24 cellular contexts compared by ENCODE assay signal in the genomic region with DNA sequence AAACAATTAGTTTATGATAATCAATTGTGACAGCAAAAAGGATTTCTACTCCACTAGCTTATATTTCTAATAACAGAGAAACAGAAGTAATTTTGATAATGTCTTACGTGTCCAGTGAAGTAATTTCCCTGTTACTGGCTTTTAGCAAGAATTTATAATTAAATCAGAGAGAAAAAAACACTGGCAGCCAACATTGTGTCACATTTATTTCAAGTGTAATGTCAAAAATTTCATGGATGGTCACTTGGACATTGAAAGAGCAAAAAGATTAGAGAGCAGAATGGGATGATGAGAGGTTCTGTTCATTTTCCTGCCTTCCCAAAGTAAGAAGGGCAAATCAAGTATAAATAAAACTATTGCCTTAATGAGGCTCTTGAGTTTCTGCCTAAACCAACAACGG.
"Had no signal": no experiment of that assay in that cellular context is flagged by ENCODE, and none has a peak within 500 bp of the region (broad histone marks: within the 10 kb centered on the region; RNA-seq: fewer than 3 reads in every experiment).

No MANE protein-coding gene starts in this region.

- H3K4me1 ChIP-seq: colonic mucosa, esophagus squamous epithelium, gastrocnemius medialis, heart right ventricle, left lung, lower lobe of right lung had no signal

- ATAC-seq: effector memory CD8-positive, alpha-beta T cell; esophagus mucosa; gastrocnemius medialis; heart right ventricle; left cardiac atrium; left lung; left ventricle myocardium superior; lower lobe of right lung; mucosa of descending colon had no signal

- H3K27ac ChIP-seq: colonic mucosa, epithelial cell of prostate, esophagus squamous epithelium, gastrocnemius medialis, heart right ventricle, left lung, lower lobe of right lung had no signal

- DNase-seq: colonic mucosa; cortex of kidney; effector CD8-positive, alpha-beta T cell; effector memory CD8-positive, alpha-beta T cell; erythroblast; esophagus squamous epithelium; foreskin fibroblast; foreskin melanocyte; gastrocnemius medialis; glutamatergic neuron; heart right ventricle; hippocampal formation; left cardiac atrium; left lung; left ventricle myocardium superior; lower lobe of right lung; mesenchymal stem cell; mucosa of descending colon; naive B cell had no signal

- H3K27me3 Mint-ChIP-seq: dendritic cell treated with granulocyte-macrophage colony-stimulating factor and Interleukin-4, amounts not matched to agents 40 ng/mL and 50 ng/mL, for 4 days; effector memory CD8-positive, alpha-beta T cell; naive B cell had no signal

- H3K4me3 ChIP-seq: colonic mucosa, esophagus squamous epithelium, gastrocnemius medialis, heart right ventricle, left lung, lower lobe of right lung, mucosa of descending colon had no signal

- H3K27me3 ChIP-seq: colonic mucosa, esophagus squamous epithelium, gastrocnemius medialis, heart right ventricle, left lung had no signal

- H3K27ac Mint-ChIP-seq: dendritic cell treated with granulocyte-macrophage colony-stimulating factor and Interleukin-4, amounts not matched to agents 40 ng/mL and 50 ng/mL, for 4 days; effector memory CD8-positive, alpha-beta T cell; mesothelial cell of epicardium; naive B cell had no signal

- H3K9me3 ChIP-seq: colonic mucosa, esophagus squamous epithelium, gastrocnemius medialis, left lung, lower lobe of right lung, mucosa of descending colon had no signal

- H3K36me3 Mint-ChIP-seq: mesothelial cell of epicardium, naive B cell had no signal

- H3K4me1 Mint-ChIP-seq: naive B cell had no signal

- H3K4me3 Mint-ChIP-seq: dendritic cell treated with granulocyte-macrophage colony-stimulating factor and Interleukin-4, amounts not matched to agents 40 ng/mL and 50 ng/mL, for 4 days; effector memory CD8-positive, alpha-beta T cell; endodermal cell; mesothelial cell of epicardium; naive B cell had no signal

- H3K36me3 ChIP-seq: colonic mucosa, esophagus squamous epithelium, gastrocnemius medialis, heart right ventricle, left lung, lower lobe of right lung had no signal
